Comparison of ENCODE assay signal across 17 cellular contexts in the genomic region with DNA sequence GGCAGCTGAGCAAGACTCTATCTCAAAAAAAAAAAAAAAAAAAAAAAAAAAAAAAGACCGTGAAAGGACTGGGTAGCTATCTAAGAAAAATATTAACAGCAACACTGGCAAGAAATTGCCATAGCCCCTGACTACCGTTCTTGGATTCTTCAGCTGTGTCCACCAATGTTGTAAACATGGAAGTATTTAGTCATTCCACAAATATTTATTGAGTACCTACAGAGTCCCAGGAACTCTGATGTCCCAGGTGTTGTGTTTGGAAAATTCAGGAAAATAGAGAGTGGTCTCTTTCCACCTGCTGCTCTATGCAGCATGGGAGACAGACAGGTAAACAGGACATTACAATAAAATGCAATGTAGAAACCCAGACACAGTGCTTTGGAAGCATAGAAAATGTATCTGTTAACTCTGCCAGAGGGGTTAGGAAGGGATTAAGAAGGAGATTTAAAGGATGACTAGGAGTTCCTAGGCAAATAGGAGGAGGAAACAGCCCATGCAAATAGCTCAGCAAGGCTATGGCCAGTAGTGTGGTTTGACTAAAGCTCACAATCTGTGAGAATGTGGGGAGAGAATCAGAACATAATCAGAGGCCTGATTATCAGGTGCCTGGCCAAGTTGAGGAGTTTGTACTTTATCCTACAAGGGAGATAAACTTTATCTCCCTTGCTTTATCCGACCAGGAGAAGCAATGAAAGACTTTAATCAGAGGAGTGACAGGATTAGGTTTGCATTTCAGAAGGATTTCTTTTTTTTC. TPM values are rescaled to one million over a fixed set of nuclear protein-coding genes. Genes with fewer than 3 reads are reported as not detected.
DNase-seq lines count a peak whose midpoint lies in the region; ATAC-seq and TF ChIP-seq lines count a peak whose summit lies in the region.
"Had no signal": no experiment of that assay in that cellular context is flagged by ENCODE, and none has a peak within 500 bp of the region (broad histone marks: within the 10 kb centered on the region; RNA-seq: fewer than 3 reads in every experiment).

No MANE protein-coding gene starts in this region.

- peak overlapping the region; percentile 10; the same call in 1 of the 2 replicates for H2AFZ ChIP-seq in GM23338

- H3K4me1 Mint-ChIP-seq in CD4-positive, alpha-beta memory T cell: peaks cover 43 to 70% (median 56%) of the 10 kb centered on the region in 4 donors
- H3K4me1 Mint-ChIP-seq in GM23338: peaks cover 42% of the 10 kb centered on the region
- peaks cover 39% of the 10 kb centered on the region for H3K4me1 Mint-ChIP-seq in activated T-helper 2 cell treated with anti-CD3 and anti-CD28 coated beads, Interferon-gamma antibody, Interleukin-2, Interleukin-4, amounts not matched to agents 10 μg/mL and 5 μg/mL and 100 μg/mL, durations not matched to agents 14 hours and 24 hours and 36 hours (ENCODE audit: low read depth)
- peaks cover 45 to 77% (median 67%) of the 10 kb centered on the region in 7 donors for H3K4me1 Mint-ChIP-seq in naive thymus-derived CD4-positive, alpha-beta T cell
- peaks cover 22% of the 10 kb centered on the region for H3K4me1 Mint-ChIP-seq in glutamatergic neuron (ENCODE audit: low read depth, unreplicated experiment)

- H3K27ac ChIP-seq in CD4-positive, alpha-beta memory T cell (ENCODE audit: low read depth, low read length): no peak overlapping the region
- H3K27ac ChIP-seq in GM23338 (ENCODE audit: low read depth): no peak overlapping the region
- H3K27ac ChIP-seq in naive thymus-derived CD4-positive, alpha-beta T cell (ENCODE audit: low read depth, low read length): peak overlapping the region; percentile 30
- H3K27ac ChIP-seq: SJSA1, transverse colon had no signal

- H3K9me2 ChIP-seq in GM23338 (ENCODE audit: insufficient read depth): no peaks in the 10 kb centered on the region

- no peaks in the 10 kb centered on the region for H3F3A ChIP-seq in GM23338 (replicated peaks; ENCODE audit: low read depth)

- intact Hi-C loops in CD4-positive, alpha-beta memory T cell (cut with micrococcal nuclease): loop anchor here (2.0 to 5.0 kb wide), 2 partner anchors 13 to 117 kb away; partner anchors contain the start of gene YLPM1
- intact Hi-C loops in activated T-helper 2 cell treated with anti-CD3 and anti-CD28 coated beads, Interferon-gamma antibody, Interleukin-2, Interleukin-4, amounts not matched to agents 10 μg/mL and 5 μg/mL and 100 μg/mL, durations not matched to agents 14 hours and 24 hours and 36 hours (cut with micrococcal nuclease): loop anchor here (2.0 to 5.0 kb wide), 2 partner anchors 13 to 37 kb away; no protein-coding TSS in a partner anchor
- intact Hi-C loops in naive thymus-derived CD4-positive, alpha-beta T cell (cut with micrococcal nuclease): loop anchor here (2.0 to 5.0 kb wide), 4 partner anchors 13 to 298 kb away; partner anchors contain the start of genes AREL1 (in 1 of the 2), EIF2B2 (in 1 of the 2), FCF1 (in 1 of the 2) and TMED10 (in 1 of the 2)

- H3K36me3 ChIP-seq in CD4-positive, alpha-beta memory T cell (ENCODE audit: insufficient read depth, low read length): no peaks in the 10 kb centered on the region
- no peaks in the 10 kb centered on the region for H3K36me3 ChIP-seq in GM23338 (ENCODE audit: insufficient read depth)
- peaks cover 0 to 9% (median 0%) of the 10 kb centered on the region in 3 experiments for H3K36me3 ChIP-seq in naive thymus-derived CD4-positive, alpha-beta T cell (ENCODE audit: control insufficient read depth in 2 of 3, insufficient read depth in 3 of 3, low read length in 3 of 3)

- H3K9me3 ChIP-seq in CD4-positive, alpha-beta memory T cell (ENCODE audit: control insufficient read depth in 1 of 2, low read length in 2 of 2): no peaks in the 10 kb centered on the region
- H3K9me3 ChIP-seq in naive thymus-derived CD4-positive, alpha-beta T cell (ENCODE audit: control insufficient read depth in 2 of 3, low read length in 3 of 3): no peaks in the 10 kb centered on the region
- H3K9me3 ChIP-seq: BLaER1 treated with 17β-estradiol and CSF1 and Interleukin-3, amounts not matched to agents 10 nM and 100 nM; SJSA1; transverse colon had no signal

- no peaks in the 10 kb centered on the region for H3K27me3 ChIP-seq in CD4-positive, alpha-beta memory T cell (ENCODE audit: insufficient read depth, low read length)
- no peaks in the 10 kb centered on the region for H3K27me3 ChIP-seq in GM23338 (ENCODE audit: insufficient read depth)
- no peaks in the 10 kb centered on the region for H3K27me3 ChIP-seq in naive thymus-derived CD4-positive, alpha-beta T cell (ENCODE audit: control insufficient read depth in 2 of 2, insufficient read depth in 2 of 2, low read length in 2 of 2)
- H3K27me3 ChIP-seq: BLaER1 treated with 17β-estradiol and CSF1 and Interleukin-3, amounts not matched to agents 10 nM and 100 nM; SJSA1; transverse colon had no signal

- no peak for TF ChIP-seq CTCF in GM23338 (conservative IDR thresholded peaks at IDR 0.05; ENCODE audit: low read depth in 2 of 2)
- no peak for TF ChIP-seq CTCF in glutamatergic neuron (IDR thresholded peaks at IDR 0.05; ENCODE audit: partially characterized antibody, unreplicated experiment)

- H3K4me3 ChIP-seq in CD4-positive, alpha-beta memory T cell (ENCODE audit: low read length in 2 of 2): no peak overlapping the region
- H3K4me3 ChIP-seq in GM23338: no peak overlapping the region
- H3K4me3 ChIP-seq in naive thymus-derived CD4-positive, alpha-beta T cell (ENCODE audit: low read length): no peak overlapping the region
- H3K4me3 ChIP-seq: BLaER1 treated with 17β-estradiol and CSF1 and Interleukin-3, amounts not matched to agents 10 nM and 100 nM; SJSA1; transverse colon had no signal

- peaks cover 0 to 22% of the 10 kb centered on the region in 2 donors for H3K36me3 Mint-ChIP-seq in CD4-positive, alpha-beta memory T cell
- H3K36me3 Mint-ChIP-seq in GM23338 (ENCODE audit: low read depth) (peaks cover 2% of the 10 kb centered on the region; the same call in 1 of the 3 replicates), glutamatergic neuron (ENCODE audit: unreplicated experiment) (no peaks in the 10 kb centered on the region)
- peaks cover 22% of the 10 kb centered on the region for H3K36me3 Mint-ChIP-seq in activated T-helper 2 cell treated with anti-CD3 and anti-CD28 coated beads, Interferon-gamma antibody, Interleukin-2, Interleukin-4, amounts not matched to agents 10 μg/mL and 5 μg/mL and 100 μg/mL, durations not matched to agents 14 hours and 24 hours and 36 hours (ENCODE audit: low read depth)
- H3K36me3 Mint-ChIP-seq in naive thymus-derived CD4-positive, alpha-beta T cell: peaks cover 0 to 7% (median 4%) of the 10 kb centered on the region in 5 donors

- H3K79me2 ChIP-seq in GM23338 (replicated peaks; ENCODE audit: insufficient read depth): peaks cover 29% of the 10 kb centered on the region

- peaks cover 49% of the 10 kb centered on the region for H3K4me1 ChIP-seq in CD4-positive, alpha-beta memory T cell (ENCODE audit: insufficient read depth, low read length)
- peaks cover 34% of the 10 kb centered on the region for H3K4me1 ChIP-seq in GM23338 (ENCODE audit: insufficient read depth)
- peaks cover 38 to 41% of the 10 kb centered on the region in 2 donors for H3K4me1 ChIP-seq in naive thymus-derived CD4-positive, alpha-beta T cell (ENCODE audit: control insufficient read depth in 2 of 2, insufficient read depth in 2 of 2, low read length in 2 of 2)

- H3K4me3 Mint-ChIP-seq in CD4-positive, alpha-beta memory T cell: peak overlapping the region in 7 of 8 donors; percentile 1 to 71 (median 41)
- H3K4me3 Mint-ChIP-seq in GM23338 (no peak overlapping the region), glutamatergic neuron (ENCODE audit: unreplicated experiment) (no peak overlapping the region)
- H3K4me3 Mint-ChIP-seq in activated T-helper 2 cell treated with anti-CD3 and anti-CD28 coated beads, Interferon-gamma antibody, Interleukin-2, Interleukin-4, amounts not matched to agents 10 μg/mL and 5 μg/mL and 100 μg/mL, durations not matched to agents 14 hours and 24 hours and 36 hours (ENCODE audit: low read depth): peak overlapping the region; percentile 1
- peak overlapping the region in 9 of 10 donors; percentile 15 to 97 (median 55) for H3K4me3 Mint-ChIP-seq in naive thymus-derived CD4-positive, alpha-beta T cell

- no peaks in the 10 kb centered on the region for H3K9me3 Mint-ChIP-seq in CD4-positive, alpha-beta memory T cell
- H3K9me3 Mint-ChIP-seq in GM23338 (no peaks in the 10 kb centered on the region), glutamatergic neuron (ENCODE audit: unreplicated experiment) (peaks cover 3% of the 10 kb centered on the region)
- no peaks in the 10 kb centered on the region for H3K9me3 Mint-ChIP-seq in activated T-helper 2 cell treated with anti-CD3 and anti-CD28 coated beads, Interferon-gamma antibody, Interleukin-2, Interleukin-4, amounts not matched to agents 10 μg/mL and 5 μg/mL and 100 μg/mL, durations not matched to agents 14 hours and 24 hours and 36 hours
- no peaks in the 10 kb centered on the region for H3K9me3 Mint-ChIP-seq in naive thymus-derived CD4-positive, alpha-beta T cell

- no peak overlapping the region for H3K4me2 ChIP-seq in GM23338

- peaks cover 22% of the 10 kb centered on the region for H4K20me1 ChIP-seq in GM23338 (replicated peaks; ENCODE audit: insufficient read depth)

- no peaks in the 10 kb centered on the region for H3K27me3 Mint-ChIP-seq in CD4-positive, alpha-beta memory T cell
- H3K27me3 Mint-ChIP-seq in GM23338 (ENCODE audit: insufficient read depth, low read depth, poor library complexity): peaks cover 15% of the 10 kb centered on the region
- no peaks in the 10 kb centered on the region for H3K27me3 Mint-ChIP-seq in activated T-helper 2 cell treated with anti-CD3 and anti-CD28 coated beads, Interferon-gamma antibody, Interleukin-2, Interleukin-4, amounts not matched to agents 10 μg/mL and 5 μg/mL and 100 μg/mL, durations not matched to agents 14 hours and 24 hours and 36 hours (ENCODE audit: low read depth)
- H3K27me3 Mint-ChIP-seq in naive thymus-derived CD4-positive, alpha-beta T cell: no peaks in the 10 kb centered on the region
- H3K27me3 Mint-ChIP-seq in glutamatergic neuron (ENCODE audit: unreplicated experiment): peaks cover 4% of the 10 kb centered on the region

- CTCF ChIA-PET in CD4-positive, alpha-beta memory T cell (lab: Charles Lee; ENCODE audit: partially characterized antibody): interaction anchor here (1.0 to 19.5 kb wide), 6 partner anchors 8 to 27 kb away, joined by 3 to 253 read pairs (median 14); no protein-coding TSS in a partner anchor
- CTCF ChIA-PET in naive thymus-derived CD4-positive, alpha-beta T cell (lab: Charles Lee): interaction anchor here (0.7 to 9.0 kb wide), 5 partner anchors 10 to 246 kb away, joined by 5 to 68 read pairs (median 7); no protein-coding TSS in a partner anchor

- H3K27ac Mint-ChIP-seq in CD4-positive, alpha-beta memory T cell: peak overlapping the region; percentile 56 to 93 (median 77)
- H3K27ac Mint-ChIP-seq in GM23338 (no peak overlapping the region), glutamatergic neuron (ENCODE audit: unreplicated experiment) (no peak overlapping the region)
- no peak overlapping the region for H3K27ac Mint-ChIP-seq in activated T-helper 2 cell treated with anti-CD3 and anti-CD28 coated beads, Interferon-gamma antibody, Interleukin-2, Interleukin-4, amounts not matched to agents 10 μg/mL and 5 μg/mL and 100 μg/mL, durations not matched to agents 14 hours and 24 hours and 36 hours
- H3K27ac Mint-ChIP-seq in naive thymus-derived CD4-positive, alpha-beta T cell: peak overlapping the region in 8 of 9 donors; percentile 55 to 99 (median 76)

- no peak for ATAC-seq in GM23338
- ATAC-seq in naive thymus-derived CD4-positive, alpha-beta T cell: no peak
- no peak for ATAC-seq in GM18909 (IDR thresholded peaks at IDR 0.05; ENCODE audit: poor library complexity, unreplicated experiment)

- POLR2A ChIA-PET in CD4-positive, alpha-beta memory T cell (lab: Charles Lee; ENCODE audit: partially characterized antibody): interaction anchor here (1.9 to 8.1 kb wide), 2 partner anchors 9 to 123 kb away, joined by 6 to 94 read pairs; partner anchors contain the start of gene EIF2B2
- POLR2A ChIA-PET in naive thymus-derived CD4-positive, alpha-beta T cell (lab: Charles Lee): interaction anchor here (1.1 to 6.8 kb wide), 5 partner anchors 8 to 17 kb away, joined by 3 to 52 read pairs (median 20); no protein-coding TSS in a partner anchor

- no peak for DNase-seq in CD4-positive, alpha-beta memory T cell
- DNase-seq in GM23338 (ENCODE audit: low spot score): no peak
- no peak for DNase-seq in activated T-helper 2 cell treated with anti-CD3 and anti-CD28 coated beads, Interferon-gamma antibody, Interleukin-2, Interleukin-4, amounts not matched to agents 10 μg/mL and 5 μg/mL and 100 μg/mL, durations not matched to agents 14 hours and 24 hours and 36 hours (ENCODE audit: low spot score)
- DNase-seq in naive thymus-derived CD4-positive, alpha-beta T cell: no peak
- DNase-seq in NCI-H128 (lab: John Stamatoyannopoulos, UW; ENCODE audit: unreplicated experiment): no peak
- DNase-seq in NCI-H1436 (lab: John Stamatoyannopoulos, UW): no peak
- no peak for DNase-seq in glutamatergic neuron
- DNase-seq: amniotic stem cell, GDM1, head of caudate nucleus, NCI-H2171 treated with DMSO at 0.1 percent for 48 hours, transverse colon had no signal

RNA-seq across cellular contexts. Expression of gene DLST, which starts 2.1 kb away (rescaled TPM):
- 100 to 1,000 TPM; 101 to 104 TPM for total RNA-seq in CD4-positive, alpha-beta memory T cell
- 10 to 100 TPM in 1 of 2 donors, 1 to 10 TPM in 1; 4.8 to 10.8 TPM for polyA plus RNA-seq in CD4-positive, alpha-beta memory T cell
- total RNA-seq in GM23338 (2014; rRNA removed; shearing (Covaris generic)): 102 and 106 TPM in 2 replicates
- polyA plus RNA-seq in GM23338 (2016; fragmentation: Nextera tagmentation; extraction: Ambion mirVana): 11.2 TPM in 2 replicates
- 102 and 103 TPM in 2 replicates for total RNA-seq in activated T-helper 2 cell treated with anti-CD3 and anti-CD28 coated beads, Interferon-gamma antibody, Interleukin-2, Interleukin-4, amounts not matched to agents 10 μg/mL and 5 μg/mL and 100 μg/mL, durations not matched to agents 14 hours and 24 hours and 36 hours
- 100 to 1,000 TPM in 2 of 5 experiments, 10 to 100 TPM in 3; 90.0 to 132 (median 96.5) TPM for total RNA-seq in naive thymus-derived CD4-positive, alpha-beta T cell
- polyA plus RNA-seq in naive thymus-derived CD4-positive, alpha-beta T cell: 1 to 10 TPM; 8.9 to 9.2 TPM
- 114 TPM for total RNA-seq in glutamatergic neuron (ENCODE audit: unreplicated experiment)

RNA-seq across cellular contexts. Expression of gene PROX2, which starts 3.7 kb away (rescaled TPM):
- total RNA-seq in CD4-positive, alpha-beta memory T cell: not detected
- under 1 TPM in 1 of 2 donors, not detected in 1; 0.05 TPM for polyA plus RNA-seq in CD4-positive, alpha-beta memory T cell
- total RNA-seq in GM23338 (2014; rRNA removed; shearing (Covaris generic)): 0.31 TPM in 1 of 2 replicates, not detected in the other
- 0.06 and 0.09 TPM in 2 replicates for polyA plus RNA-seq in GM23338 (2016; fragmentation: Nextera tagmentation; extraction: Ambion mirVana)
- total RNA-seq in activated T-helper 2 cell treated with anti-CD3 and anti-CD28 coated beads, Interferon-gamma antibody, Interleukin-2, Interleukin-4, amounts not matched to agents 10 μg/mL and 5 μg/mL and 100 μg/mL, durations not matched to agents 14 hours and 24 hours and 36 hours: 0.05 and 0.34 TPM in 2 replicates
- under 1 TPM in 2 of 5 experiments, not detected in 3; 0.13 to 0.54 TPM for total RNA-seq in naive thymus-derived CD4-positive, alpha-beta T cell
- under 1 TPM; 0.05 to 0.06 TPM for polyA plus RNA-seq in naive thymus-derived CD4-positive, alpha-beta T cell
- not detected for total RNA-seq in glutamatergic neuron (ENCODE audit: unreplicated experiment)
- total RNA-seq: epithelial cell of proximal tubule, kidney epithelial cell, SJSA1 had no signal

RNA-seq across cellular contexts. Expression of gene RPS6KL1, which starts 43.5 kb away (rescaled TPM):
- 1 to 10 TPM; 2.5 to 2.9 TPM for total RNA-seq in CD4-positive, alpha-beta memory T cell
- polyA plus RNA-seq in CD4-positive, alpha-beta memory T cell: under 1 TPM; 0.45 to 0.87 TPM
- total RNA-seq in GM23338 (2014; rRNA removed; shearing (Covaris generic)): 6.5 and 11.6 TPM in 2 replicates
- polyA plus RNA-seq in GM23338 (2016; fragmentation: Nextera tagmentation; extraction: Ambion mirVana): 4.6 and 5.6 TPM in 2 replicates
- 10.8 and 12.0 TPM in 2 replicates for total RNA-seq in activated T-helper 2 cell treated with anti-CD3 and anti-CD28 coated beads, Interferon-gamma antibody, Interleukin-2, Interleukin-4, amounts not matched to agents 10 μg/mL and 5 μg/mL and 100 μg/mL, durations not matched to agents 14 hours and 24 hours and 36 hours
- total RNA-seq in naive thymus-derived CD4-positive, alpha-beta T cell: 10 to 100 TPM in 2 of 5 experiments, 1 to 10 TPM in 3; 3.0 to 12.8 (median 6.3) TPM
- 1 to 10 TPM; 2.0 to 4.0 TPM for polyA plus RNA-seq in naive thymus-derived CD4-positive, alpha-beta T cell
- 248 TPM for total RNA-seq in glutamatergic neuron (ENCODE audit: unreplicated experiment)
- total RNA-seq: SJSA1 had no signal

Comparison
In these comparisons a context has a peak if more than half of its experiments do, and no peak if none do; other contexts are left out.
1. H3K27ac Mint-ChIP-seq: peak in CD4-positive, alpha-beta memory T cell (7 of 7) and naive thymus-derived CD4-positive, alpha-beta T cell (8 of 9); none in GM23338 (single experiment), activated T-helper 2 cell treated with anti-CD3 and anti-CD28 coated beads, Interferon-gamma antibody, Interleukin-2, Interleukin-4, amounts not matched to agents 10 μg/mL and 5 μg/mL and 100 μg/mL, durations not matched to agents 14 hours and 24 hours and 36 hours (single experiment) and glutamatergic neuron (single experiment).
2. H3K4me3 Mint-ChIP-seq: peak in CD4-positive, alpha-beta memory T cell (7 of 8), activated T-helper 2 cell treated with anti-CD3 and anti-CD28 coated beads, Interferon-gamma antibody, Interleukin-2, Interleukin-4, amounts not matched to agents 10 μg/mL and 5 μg/mL and 100 μg/mL, durations not matched to agents 14 hours and 24 hours and 36 hours (single experiment) and naive thymus-derived CD4-positive, alpha-beta T cell (9 of 10); none in GM23338 (single experiment) and glutamatergic neuron (single experiment).
3. RNA of gene RPS6KL1, which starts 43.5 kb away (total RNA-seq): 248 TPM in glutamatergic neuron (single experiment); 10.8 to 12.0 TPM in activated T-helper 2 cell treated with anti-CD3 and anti-CD28 coated beads, Interferon-gamma antibody, Interleukin-2, Interleukin-4, amounts not matched to agents 10 μg/mL and 5 μg/mL and 100 μg/mL, durations not matched to agents 14 hours and 24 hours and 36 hours, 6.5 to 11.6 TPM in GM23338, 3.0 to 12.8 TPM in naive thymus-derived CD4-positive, alpha-beta T cell and 2.5 to 2.9 TPM in CD4-positive, alpha-beta memory T cell; every median in the first group is over 10 times any median in the second.